In genomic region chr5:83473344-83474169, GRCh38 we compare ENCODE assay signal across 8 cellular contexts. TPM values are rescaled to one million over a fixed set of nuclear protein-coding genes. Genes with fewer than 3 reads are reported as not detected.
DNase-seq lines count a peak whose midpoint lies in the region; ATAC-seq and TF ChIP-seq lines count a peak whose summit lies in the region.

No MANE protein-coding gene starts in this region.

- DNase-seq in ELF-1 (ENCODE audit: low read depth, low spot score), result peak; percentile 100
- DNase-seq in adipocyte (ENCODE audit: low read depth), result peak; percentile 97
- peak; percentile 92 for DNase-seq in Right ventricle myocardium superior
- DNase-seq in nucleus accumbens (lab: John Stamatoyannopoulos, UW), result peak; percentile 35 to 92 (median 78)
- DNase-seq in SW480 (ENCODE audit: low spot score), result no peak

- H3K4me3 ChIP-seq in HUES48 (ENCODE audit: low read depth, low read length), result peak overlapping the region; percentile 94
- peak overlapping the region; percentile 94 for H3K4me3 ChIP-seq in adipocyte (ENCODE audit: low read length)

- ATAC-seq in GM21529 (IDR thresholded peaks at IDR 0.05; ENCODE audit: unreplicated experiment), result peak; percentile 69
- peak; percentile 84 for ATAC-seq in Right ventricle myocardium superior (ENCODE audit: poor library complexity)

- H3K9ac ChIP-seq in HUES48 (ENCODE audit: low read depth, low read length) (peak overlapping the region; percentile 88), adipocyte (ENCODE audit: low read length) (peak overlapping the region; percentile 95)

- no peaks in the 10 kb centered on the region for H3K9me3 ChIP-seq in HUES48 (ENCODE audit: control insufficient read depth, insufficient read depth, low read length)
- H3K9me3 ChIP-seq in adipocyte (ENCODE audit: control insufficient read depth, low read length), result no peaks in the 10 kb centered on the region

- H3K27me3 ChIP-seq in HUES48 (ENCODE audit: control insufficient read depth, insufficient read depth, low read length) (no peaks in the 10 kb centered on the region), adipocyte (replicated peaks; ENCODE audit: control insufficient read depth, insufficient read depth, low read length) (no peaks in the 10 kb centered on the region)

- intact Hi-C loops in Right ventricle myocardium superior (cut with DNase I), result no loop called here

- H3K4me1 ChIP-seq in HUES48 (ENCODE audit: control insufficient read depth, insufficient read depth, low read length) (peaks cover 49% of the 10 kb centered on the region), adipocyte (ENCODE audit: control insufficient read depth, insufficient read depth, low read length) (peaks cover 23% of the 10 kb centered on the region)

- H3K36me3 ChIP-seq in HUES48 (ENCODE audit: control insufficient read depth, insufficient read depth, low read length) (peaks cover 3% of the 10 kb centered on the region; the same call in 1 of the 2 replicates), adipocyte (ENCODE audit: control insufficient read depth, insufficient read depth, low read length, severe bottlenecking) (peaks cover 3% of the 10 kb centered on the region)

- peak overlapping the region; percentile 93 for H3K27ac ChIP-seq in HUES48 (ENCODE audit: low read depth, low read length)

TF ChIP-seq in PFSK-1, 5 proteins besides CTCF, POLR2A, EP300 and RAD21:
- TF ChIP-seq POLR2AphosphoS5 (IDR thresholded peaks at IDR 0.05; ENCODE audit: low read depth, low read length) (peak; percentile 87; the same call in 1 of the 2 replicates), SIN3A (IDR thresholded peaks at IDR 0.05; ENCODE audit: borderline replicate concordance, insufficient read depth, low read length) (peak; percentile 94; the same call in 1 of the 2 replicates), FOXP2 (optimal IDR thresholded peaks at IDR 0.05; ENCODE audit: borderline replicate concordance, extremely low read depth, extremely low read length, insufficient read depth) (no peak), TAF1 (IDR thresholded peaks at IDR 0.05; ENCODE audit: borderline replicate concordance, insufficient read depth, low read length) (peak; percentile 98), REST (IDR thresholded peaks at IDR 0.05; ENCODE audit: insufficient read depth in 1 of 2, low read depth in 2 of 2, low read length in 2 of 2) (peak; percentile 23 to 70; a peak in 3 of 4 replicates)

RNA-seq across cellular contexts. Expression of gene VCAN, which starts 2.0 kb away (rescaled TPM):
- polyA plus RNA-seq in PFSK-1 (2012; ENCODE audit: insufficient read length, low read depth), result 155 TPM
- 24.1 TPM for total RNA-seq in Right ventricle myocardium superior
